In the genomic region with DNA sequence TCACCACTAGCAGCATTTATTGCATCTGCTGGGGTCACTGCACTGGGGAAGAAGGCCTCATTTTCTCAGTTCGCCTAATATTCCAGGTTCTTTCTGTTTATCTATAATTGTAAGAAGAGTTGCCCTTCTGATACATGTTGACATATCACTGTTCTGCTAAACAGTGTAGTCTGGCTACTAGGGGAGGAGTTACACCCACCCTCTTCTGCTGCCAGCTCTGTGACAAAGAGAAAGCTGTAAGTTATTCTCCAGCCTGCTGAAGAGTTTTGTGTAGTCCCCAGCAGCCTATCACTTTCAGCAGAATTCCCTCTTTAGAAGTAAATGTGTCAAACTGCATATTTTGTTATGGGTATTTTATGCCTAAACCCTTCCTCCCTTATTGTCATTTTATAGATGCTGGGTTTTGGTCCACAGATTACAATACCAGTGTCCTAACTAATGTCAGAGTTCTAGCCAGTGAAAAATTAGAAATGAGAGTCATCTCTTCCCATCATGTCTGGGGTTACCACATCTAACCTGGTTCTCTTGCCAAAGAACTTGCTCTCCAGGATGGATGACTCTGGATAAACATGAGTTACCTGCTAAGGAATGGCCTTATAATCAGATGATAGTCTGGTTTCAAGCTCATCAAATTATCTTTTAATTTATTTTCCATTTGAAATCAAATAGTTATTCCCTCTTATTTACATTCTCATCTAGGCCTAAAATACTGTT, we compare ENCODE assay signal across 16 cellular contexts.
"Had no signal": no experiment of that assay in that cellular context is flagged by ENCODE, and none has a peak within 500 bp of the region (broad histone marks: within the 10 kb centered on the region; RNA-seq: fewer than 3 reads in every experiment).

No MANE protein-coding gene starts in this region.

- H3K4me3 ChIP-seq: ascending aorta, cardiac muscle cell, esophagus squamous epithelium, mucosa of descending colon, suprapubic skin had no signal

- FAIRE-seq: small intestine had no signal

- H3K36me3 ChIP-seq: ascending aorta, cardiac muscle cell, esophagus squamous epithelium, neutrophil, suprapubic skin had no signal

- DNase-seq: activated naive CD4-positive, alpha-beta T cell treated with anti-CD3 and anti-CD28 coated beads, Interleukin-2, amount 10 ng/mL, durations not matched to agents 7 days and 5 days; esophagus squamous epithelium; left colon; mucosa of descending colon; naive thymus-derived CD4-positive, alpha-beta T cell; small intestine; stimulated activated CD4-positive, alpha-beta T cell treated with anti-CD3 and anti-CD28 coated beads, Interleukin-4, amount 100 ng/mL, for 4 hours; stimulated activated CD8-positive, alpha-beta memory T cell treated with anti-CD3 and anti-CD28 coated beads, Interleukin-4, amount 100 ng/mL, for 48 hours; stimulated activated naive CD8-positive, alpha-beta T cell treated with anti-CD3 and anti-CD28 coated beads, Interleukin-15, Interleukin-2, amounts not matched to agents 100 U/mL and 50 U/mL, for 24 hours; T-cell; T-helper 9 cell had no signal

- H3K27me3 ChIP-seq: ascending aorta, cardiac muscle cell, esophagus squamous epithelium, neutrophil, suprapubic skin had no signal

- ATAC-seq: activated CD4-positive, CD25-positive, alpha-beta regulatory T cell treated with anti-CD3 and anti-CD28 coated beads, Interleukin-2, amount 50 U/mL, for 24 hours; left colon; mucosa of descending colon; naive thymus-derived CD4-positive, alpha-beta T cell; stimulated activated naive CD8-positive, alpha-beta T cell treated with anti-CD3 and anti-CD28 coated beads, Interleukin-15, Interleukin-2, amounts not matched to agents 100 U/mL and 50 U/mL, for 24 hours; T-cell had no signal
